7 cellular contexts compared by ENCODE assay signal in the genomic region with DNA sequence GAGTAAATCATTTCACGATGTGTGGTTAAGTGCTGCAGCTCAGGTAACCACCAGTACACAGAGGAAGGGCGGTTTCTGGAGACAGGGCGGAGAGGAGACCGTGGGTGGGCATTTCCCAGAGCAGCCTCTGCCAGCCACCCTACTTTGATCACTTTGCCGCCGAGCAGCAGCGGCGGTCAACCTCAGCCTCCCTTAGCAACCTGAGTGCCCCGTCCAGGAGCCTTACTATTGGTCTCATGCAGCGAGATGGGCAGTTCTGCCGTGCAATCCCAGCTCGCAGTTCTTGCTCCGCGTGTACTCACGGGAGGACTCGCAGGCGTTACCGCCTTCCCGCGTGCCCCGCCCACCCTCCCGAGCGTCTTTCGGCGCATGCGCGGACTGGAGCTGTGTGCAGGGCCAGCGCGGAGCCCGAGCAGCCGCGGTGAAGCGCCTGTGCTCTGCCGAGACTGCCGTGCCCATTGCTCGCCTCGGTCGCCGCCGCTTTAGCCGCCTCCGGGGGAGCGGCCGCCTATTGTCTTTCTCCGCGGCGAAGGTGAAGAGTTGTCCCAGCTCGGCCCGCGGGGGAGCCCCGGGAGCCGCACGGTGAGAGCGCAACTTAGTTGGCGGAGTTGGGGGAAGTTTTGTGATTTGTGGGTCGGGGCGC.
DNase-seq lines count a peak whose midpoint lies in the region; ATAC-seq and TF ChIP-seq lines count a peak whose summit lies in the region.

A gene with protein sequence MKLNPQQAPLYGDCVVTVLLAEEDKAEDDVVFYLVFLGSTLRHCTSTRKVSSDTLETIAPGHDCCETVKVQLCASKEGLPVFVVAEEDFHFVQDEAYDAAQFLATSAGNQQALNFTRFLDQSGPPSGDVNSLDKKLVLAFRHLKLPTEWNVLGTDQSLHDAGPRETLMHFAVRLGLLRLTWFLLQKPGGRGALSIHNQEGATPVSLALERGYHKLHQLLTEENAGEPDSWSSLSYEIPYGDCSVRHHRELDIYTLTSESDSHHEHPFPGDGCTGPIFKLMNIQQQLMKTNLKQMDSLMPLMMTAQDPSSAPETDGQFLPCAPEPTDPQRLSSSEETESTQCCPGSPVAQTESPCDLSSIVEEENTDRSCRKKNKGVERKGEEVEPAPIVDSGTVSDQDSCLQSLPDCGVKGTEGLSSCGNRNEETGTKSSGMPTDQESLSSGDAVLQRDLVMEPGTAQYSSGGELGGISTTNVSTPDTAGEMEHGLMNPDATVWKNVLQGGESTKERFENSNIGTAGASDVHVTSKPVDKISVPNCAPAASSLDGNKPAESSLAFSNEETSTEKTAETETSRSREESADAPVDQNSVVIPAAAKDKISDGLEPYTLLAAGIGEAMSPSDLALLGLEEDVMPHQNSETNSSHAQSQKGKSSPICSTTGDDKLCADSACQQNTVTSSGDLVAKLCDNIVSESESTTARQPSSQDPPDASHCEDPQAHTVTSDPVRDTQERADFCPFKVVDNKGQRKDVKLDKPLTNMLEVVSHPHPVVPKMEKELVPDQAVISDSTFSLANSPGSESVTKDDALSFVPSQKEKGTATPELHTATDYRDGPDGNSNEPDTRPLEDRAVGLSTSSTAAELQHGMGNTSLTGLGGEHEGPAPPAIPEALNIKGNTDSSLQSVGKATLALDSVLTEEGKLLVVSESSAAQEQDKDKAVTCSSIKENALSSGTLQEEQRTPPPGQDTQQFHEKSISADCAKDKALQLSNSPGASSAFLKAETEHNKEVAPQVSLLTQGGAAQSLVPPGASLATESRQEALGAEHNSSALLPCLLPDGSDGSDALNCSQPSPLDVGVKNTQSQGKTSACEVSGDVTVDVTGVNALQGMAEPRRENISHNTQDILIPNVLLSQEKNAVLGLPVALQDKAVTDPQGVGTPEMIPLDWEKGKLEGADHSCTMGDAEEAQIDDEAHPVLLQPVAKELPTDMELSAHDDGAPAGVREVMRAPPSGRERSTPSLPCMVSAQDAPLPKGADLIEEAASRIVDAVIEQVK (N-terminal part only) (plus strand): TSS at position 387 of the 643 bp plus-strand sequence. CDS start 105,118 bp downstream, outside the sequence.

- no peak for TF ChIP-seq CTCF in retinal pigment epithelial cell (conservative IDR thresholded peaks at IDR 0.05; ENCODE audit: low read depth, low read length)

- DNase-seq in NCI-H2081 (lab: John Stamatoyannopoulos, UW) (peak; percentile 98 to 99), T-helper 9 cell (peak; percentile 86), astrocyte of the hippocampus (ENCODE audit: low read depth, low spot score) (peak; percentile 100), hypothalamus (lab: John Stamatoyannopoulos, UW) (peak; percentile 11 to 97 (median 87)), retinal pigment epithelial cell (ENCODE audit: low read depth) (peak; percentile 99)

- ATAC-seq in GM18517 (IDR thresholded peaks at IDR 0.05; ENCODE audit: unreplicated experiment) (peak; percentile 84), HG03039 (IDR thresholded peaks at IDR 0.05; ENCODE audit: unreplicated experiment) (peak; percentile 85)

- H3K4me3 ChIP-seq in retinal pigment epithelial cell (ENCODE audit: low read length) = peak within 1 kb of the TSS; percentile 77

Comparison
In these comparisons a context has a peak if more than half of its experiments do, and no peak if none do; other contexts are left out.
1. Peak in every context shown above with its lines: DNase-seq, ATAC-seq and H3K4me3 ChIP-seq.